ENCODE assay signal across 17 cellular contexts in genomic region chr14:32449640-32450039, GRCh38.
"Had no signal": no experiment of that assay in that cellular context is flagged by ENCODE, and none has a peak within 500 bp of the region (broad histone marks: within the 10 kb centered on the region; RNA-seq: fewer than 3 reads in every experiment).

No MANE protein-coding gene starts in this region.

- H3K4me1 ChIP-seq: upper lobe of right lung had no signal

- H3K4me3 ChIP-seq: coronary artery, upper lobe of right lung had no signal

- H3K27ac ChIP-seq: coronary artery, upper lobe of right lung had no signal

- H3K27me3 ChIP-seq: upper lobe of right lung had no signal

- ATAC-seq: activated naive CD8-positive, alpha-beta T cell treated with anti-CD3 and anti-CD28 coated beads, Interleukin-2, amount 50 U/mL, for 24 hours; left lobe of liver; stimulated activated naive CD8-positive, alpha-beta T cell treated with anti-CD3 and anti-CD28 coated beads, Interleukin-15, Interleukin-2, amounts not matched to agents 100 U/mL and 50 U/mL, for 24 hours; upper lobe of right lung had no signal

- H3K36me3 ChIP-seq: upper lobe of right lung had no signal

- H3K9me3 ChIP-seq: upper lobe of right lung had no signal

- DNase-seq: activated CD4-positive, alpha-beta T cell treated with anti-CD3 and anti-CD28 coated beads, Interleukin-2, amount 50 U/mL, for 1 hour; activated CD8-positive, alpha-beta memory T cell treated with anti-CD3 and anti-CD28 coated beads for 24 hours; activated CD8-positive, alpha-beta memory T cell treated with anti-CD3 and anti-CD28 coated beads, Interleukin-2, amount 50 U/mL, for 48 hours; activated effector memory CD4-positive, alpha-beta T cell treated with Interleukin-2 at 50 U/mL for 16 hours; activated naive CD4-positive, alpha-beta T cell treated with anti-CD3 and anti-CD28 coated beads, Interleukin-2, amount 10 ng/mL, durations not matched to agents 7 days and 5 days; activated naive CD8-positive, alpha-beta T cell treated with anti-CD3 and anti-CD28 coated beads, Interleukin-2, amount 50 U/mL, for 24 hours; activated T-cell treated with anti-CD3 and anti-CD28 coated beads, Interleukin-2, amount 50 U/mL, for 48 hours; aorta; erythroblast; kidney; occipital lobe; posterior cingulate gyrus; stimulated activated naive CD8-positive, alpha-beta T cell treated with anti-CD3 and anti-CD28 coated beads, Interleukin-15, Interleukin-2, amounts not matched to agents 100 U/mL and 50 U/mL, for 24 hours; T1000; upper lobe of right lung had no signal
